14 cellular contexts compared by ENCODE assay signal in the genomic region with DNA sequence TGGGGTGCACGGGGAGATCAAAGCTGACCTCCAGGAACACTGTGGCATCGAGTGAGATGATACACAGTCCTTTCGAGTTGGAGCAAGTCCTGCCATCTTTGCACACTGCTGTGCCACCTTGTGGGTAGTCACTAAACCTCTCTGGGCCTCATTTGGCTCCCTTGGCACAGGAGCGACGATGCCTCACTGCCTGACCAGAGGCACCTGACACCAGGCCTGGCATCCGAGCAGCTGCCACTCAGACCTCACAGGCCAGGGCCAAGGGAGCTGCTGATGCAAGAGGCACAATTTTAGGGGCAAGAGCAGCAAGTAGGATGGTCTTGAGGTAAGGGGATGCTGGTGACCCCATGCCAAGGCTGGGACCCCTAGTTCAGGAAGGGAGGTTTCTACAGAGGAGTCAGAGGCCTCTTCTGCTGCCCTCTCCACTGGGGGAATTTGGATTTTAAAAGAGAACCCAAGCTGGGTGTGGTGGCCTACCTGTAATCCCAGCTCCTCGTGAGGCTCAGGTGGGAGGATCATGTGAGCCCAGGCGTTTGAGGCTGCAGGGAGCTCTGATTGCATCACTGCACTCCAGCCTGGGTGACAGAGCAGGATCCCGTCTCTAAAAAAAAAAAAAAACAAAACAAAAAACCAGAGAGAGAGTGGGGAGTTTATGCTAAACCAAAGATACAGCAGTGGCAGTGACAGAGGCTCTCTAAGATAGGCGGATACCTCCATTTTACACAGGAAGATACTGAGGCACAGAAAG. TPM values are rescaled to one million over a fixed set of nuclear protein-coding genes. Genes with fewer than 3 reads are reported as not detected.
DNase-seq lines count a peak whose midpoint lies in the region; ATAC-seq, FAIRE-seq and TF ChIP-seq lines count a peak whose summit lies in the region.
"Had no signal": no experiment of that assay in that cellular context is flagged by ENCODE, and none has a peak within 500 bp of the region (broad histone marks: within the 10 kb centered on the region; RNA-seq: fewer than 3 reads in every experiment).

No MANE protein-coding gene starts in this region.

- H3K27me3 ChIP-seq in H1 (replicated peaks in 1 of 4; ENCODE audit: control insufficient read depth in 3 of 4, extremely low read depth in 1 of 4, insufficient read depth in 3 of 4, low read length in 3 of 4) = no peaks in the 10 kb centered on the region; a peak in 1 of 7 replicates
- no peaks in the 10 kb centered on the region for H3K27me3 ChIP-seq in neuronal stem cell (ENCODE audit: control insufficient read depth in 3 of 3, insufficient read depth in 3 of 3, low read depth in 1 of 3, low read length in 3 of 3)

- no peak for FAIRE-seq in H1 (lab: Jason Lieb, UNC)
- FAIRE-seq: endothelial cell of umbilical vein, G401.6, small intestine had no signal

- H3K4me1 ChIP-seq in H1 (replicated peaks in 1 of 4; ENCODE audit: control insufficient read depth in 3 of 4, insufficient read depth in 4 of 4, low read length in 3 of 4) = peaks cover 0 to 29% (median 15%) of the 10 kb centered on the region in 4 experiments; a peak in 6 of 7 replicates
- peaks cover 21 to 28% of the 10 kb centered on the region in 2 donors for H3K4me1 ChIP-seq in neuronal stem cell (ENCODE audit: control insufficient read depth in 2 of 2, insufficient read depth in 1 of 2, low read depth in 1 of 2, low read length in 2 of 2)

- H4K91ac ChIP-seq in H1 (replicated peaks; ENCODE audit: insufficient read length, low read length) (no peak overlapping the region), neuronal stem cell (ENCODE audit: low read depth, low read length, poor library complexity) (no peak overlapping the region)

- H3K14ac ChIP-seq in H1 (ENCODE audit: insufficient read length) (no peak overlapping the region), neuronal stem cell (ENCODE audit: low read length) (no peak overlapping the region)

- H3K23me2 ChIP-seq in H1 (ENCODE audit: low read depth, low read length) = peaks cover 3% of the 10 kb centered on the region; the same call in 1 of the 2 replicates

- H3K4me2 ChIP-seq in H1 (ENCODE audit: insufficient read depth in 1 of 2, low read depth in 2 of 2, low read length in 2 of 2) (no peak overlapping the region), neuronal stem cell (ENCODE audit: insufficient read depth, low read length, poor library complexity, severe bottlenecking) (no peak overlapping the region)

- H4K8ac ChIP-seq in H1 (ENCODE audit: extremely low read depth, insufficient read depth, low read length) (no peak overlapping the region), neuronal stem cell (ENCODE audit: low read depth, low read length) (no peak overlapping the region)

- H3K4ac ChIP-seq in H1 (replicated peaks; ENCODE audit: insufficient read length, low read depth, low read length) (no peak overlapping the region), neuronal stem cell (ENCODE audit: low read length) (no peak overlapping the region)

- TF ChIP-seq CTCF in H1 (IDR thresholded peaks at IDR 0.05; ENCODE audit: control extremely low read depth in 1 of 3, insufficient read depth in 1 of 3, low read depth in 1 of 3, low read length in 3 of 3) = no peak

- intact Hi-C loops in left cardiac atrium (cut with DNase I) = no loop called here
- intact Hi-C loops in Right ventricle myocardium inferior (cut with DNase I) = no loop called here

- no peak overlapping the region for H3K23ac ChIP-seq in H1 (ENCODE audit: insufficient read length)
- no peak overlapping the region for H3K23ac ChIP-seq in neuronal stem cell (ENCODE audit: low read depth, low read length, poor library complexity)

- H3K27ac ChIP-seq in H1 (ENCODE audit: low read depth, low read length) (no peak overlapping the region), neuronal stem cell (replicated peaks; ENCODE audit: low read length) (no peak overlapping the region)

- H3K27me3 Mint-ChIP-seq in T-cell = no peaks in the 10 kb centered on the region

- no peaks in the 10 kb centered on the region for H4K20me1 ChIP-seq in H1 (replicated peaks in 1 of 2; ENCODE audit: control insufficient read depth in 1 of 2, insufficient read depth in 2 of 2, low read length in 2 of 2)

- CTCF ChIA-PET in H1 (lab: Charles Lee; ENCODE audit: partially characterized antibody) (interaction anchor here (0.9 to 10.1 kb wide), 6 partner anchors 9 to 27 kb away, joined by 3 to 79 read pairs (median 12); no protein-coding TSS in a partner anchor), T-cell (lab: Charles Lee) (interaction anchor here (0.6 to 0.9 kb wide), 4 partner anchors 24 to 115 kb away, joined by 3 read pairs; no protein-coding TSS in a partner anchor)

- no peak overlapping the region for H4K5ac ChIP-seq in H1 (ENCODE audit: insufficient read length, low read depth, low read length)

- no peaks in the 10 kb centered on the region for H3K79me1 ChIP-seq in H1 (ENCODE audit: low read depth, low read length)
- no peaks in the 10 kb centered on the region for H3K79me1 ChIP-seq in neuronal stem cell (ENCODE audit: low read depth, low read length)

- DNase-seq in left cardiac atrium = peak; percentile 6
- DNase-seq in Right ventricle myocardium inferior (ENCODE audit: missing footprints) = no peak
- DNase-seq in H1 (ENCODE audit: low read depth in 1 of 2, low spot score in 2 of 2) = no peak
- DNase-seq in neuronal stem cell (ENCODE audit: low spot score) = no peak
- no peak for DNase-seq in activated CD4-positive, CD25-positive, alpha-beta regulatory T cell (lab: John Stamatoyannopoulos, UW)
- DNase-seq in C1 segment of cervical spinal cord (lab: John Stamatoyannopoulos, UW) = no peak
- DNase-seq in T-cell = no peak
- DNase-seq: activated T-cell treated with anti-CD3 and anti-CD28 coated beads, Interleukin-2, amount 50 U/mL, for 1 hour; anterior cingulate cortex; SHP77 treated with DMSO at 0.1 percent for 48 hours had no signal

- no peak overlapping the region for H2AFZ ChIP-seq in H1 (ENCODE audit: low read length)
- peak overlapping the region; percentile 21 for H2AFZ ChIP-seq in neuronal stem cell (ENCODE audit: low read length)

- H3K9me3 Mint-ChIP-seq in T-cell = no peaks in the 10 kb centered on the region

- H2BK120ac ChIP-seq in H1 (replicated peaks; ENCODE audit: low read depth, low read length) (no peak overlapping the region), neuronal stem cell (ENCODE audit: low read depth, low read length) (peak overlapping the region; percentile 68)

- no peak for TF ChIP-seq POLR2A in H1 (IDR thresholded peaks at IDR 0.05; ENCODE audit: control extremely low read depth in 1 of 2, low read depth in 2 of 2, low read length in 2 of 2)

- H3K36me3 ChIP-seq in H1 (ENCODE audit: control insufficient read depth in 2 of 4, insufficient read depth in 4 of 4, low read length in 3 of 4) = no peaks in the 10 kb centered on the region
- no peaks in the 10 kb centered on the region for H3K36me3 ChIP-seq in neuronal stem cell (replicated peaks in 1 of 2; ENCODE audit: control insufficient read depth in 2 of 2, insufficient read depth in 2 of 2, low read length in 2 of 2)

- H3K4me3 ChIP-seq in H1 (ENCODE audit: extremely low read depth in 1 of 4, insufficient read depth in 2 of 4, low read depth in 3 of 4, low read length in 4 of 4) (no peak overlapping the region), neuronal stem cell (ENCODE audit: low read length in 2 of 2) (no peak overlapping the region)

- H2BK20ac ChIP-seq in H1 (ENCODE audit: low read length) = no peak overlapping the region

- TF ChIP-seq RAD21 in H1 (IDR thresholded peaks at IDR 0.05 in 1 of 2, conservative IDR thresholded peaks at IDR 0.05 in 1 of 2; ENCODE audit: low read depth in 2 of 2, low read length in 2 of 2) = no peak

- H3K36me3 Mint-ChIP-seq in T-cell = no peaks in the 10 kb centered on the region

- H2BK12ac ChIP-seq in H1 (ENCODE audit: low read depth, low read length) (no peak overlapping the region), neuronal stem cell (ENCODE audit: low read length) (peak overlapping the region; percentile 63)

- H2BK5ac ChIP-seq in H1 (ENCODE audit: low read depth, low read length) (no peak overlapping the region; the same call in 1 of the 2 replicates), neuronal stem cell (ENCODE audit: low read length) (peak overlapping the region; percentile 78)

- H3K4me3 Mint-ChIP-seq in T-cell = no peak overlapping the region

- no peak overlapping the region for H2AK5ac ChIP-seq in H1 (ENCODE audit: low read depth, low read length)
- peak overlapping the region; percentile 88 for H2AK5ac ChIP-seq in neuronal stem cell (ENCODE audit: low read depth, low read length)

- no peak for TF ChIP-seq EP300 in H1 (IDR thresholded peaks at IDR 0.05; ENCODE audit: borderline replicate concordance in 1 of 2, low read depth in 2 of 2, low read length in 2 of 2)

- H3K9ac ChIP-seq in H1 (replicated peaks in 1 of 4; ENCODE audit: extremely low read depth in 1 of 4, low read depth in 3 of 4, low read length in 3 of 4) (peak overlapping the region in 1 of 4 experiments; percentile 24; a peak in 1 of 7 replicates), neuronal stem cell (ENCODE audit: low read depth, low read length, poor library complexity) (no peak overlapping the region)

- no peak overlapping the region for H3K56ac ChIP-seq in H1 (replicated peaks; ENCODE audit: insufficient read length, low read depth, low read length)

- no peak for ATAC-seq in left cardiac atrium
- ATAC-seq in Right ventricle myocardium inferior = no peak
- ATAC-seq in T-cell (replicated peaks in 1 of 4) = no peak
- ATAC-seq in HG02840 (IDR thresholded peaks at IDR 0.05; ENCODE audit: low FRiP score, unreplicated experiment) = no peak

- H2BK15ac ChIP-seq in H1 (ENCODE audit: low read length) (no peak overlapping the region; the same call in 1 of the 2 replicates), neuronal stem cell (ENCODE audit: low read length) (peak overlapping the region; percentile 96)

- H3K27ac Mint-ChIP-seq in T-cell = no peak overlapping the region

- 85% methylated on average over 9 of the region's 10 CpGs; no CpG with 5 or more reads in 1 of the 2 experiments for WGBS in H1 (ENCODE audit: extremely low coverage in 1 of 2, insufficient coverage in 1 of 2, insufficient read length in 1 of 2, insufficient replicate concordance in 2 of 2, low coverage in 1 of 2, low lambda C conversion rate in 2 of 2, missing lambda C conversion rate in 1 of 2), 2 experiments
- no CpG with 5 or more reads among the region's 10 CpGs for WGBS in neuronal stem cell (ENCODE audit: extremely low coverage in 2 of 2, insufficient read length in 2 of 2, insufficient replicate concordance in 1 of 2), 2 donors

- no peaks in the 10 kb centered on the region for H3K79me2 ChIP-seq in H1 (ENCODE audit: control insufficient read depth in 1 of 2, insufficient read depth in 2 of 2, low read length in 2 of 2)

- peaks cover 0 to 9% (median 3%) of the 10 kb centered on the region in 3 donors for H3K4me1 Mint-ChIP-seq in T-cell

- H3K9me3 ChIP-seq in H1 (ENCODE audit: insufficient read depth in 2 of 2, low read depth in 1 of 2, low read length in 1 of 2) (no peaks in the 10 kb centered on the region), neuronal stem cell (replicated peaks in 1 of 2; ENCODE audit: control insufficient read depth in 2 of 2, insufficient read depth in 1 of 2, low read depth in 1 of 2, low read length in 2 of 2) (no peaks in the 10 kb centered on the region)

- POLR2A ChIA-PET in H1 (lab: Charles Lee; ENCODE audit: partially characterized antibody) = interaction anchor here (1.3 to 2.3 kb wide), 3 partner anchors 11 to 16 kb away, joined by 3 to 5 read pairs (median 4); no protein-coding TSS in a partner anchor
- POLR2A ChIA-PET in T-cell (lab: Charles Lee) = interaction anchor here in 1 of 2 donors (0.5 kb wide), 1 partner anchor 12 kb away, joined by 5 read pairs; no protein-coding TSS in a partner anchor

- H3K18ac ChIP-seq in H1 (ENCODE audit: extremely low read depth, low read length) (no peak overlapping the region; the same call in 1 of the 2 replicates), neuronal stem cell (ENCODE audit: low read length) (peak overlapping the region; percentile 59)

RNA-seq across cellular contexts. Expression of a gene that starts 6.7 kb away (rescaled TPM):
- total RNA-seq in left cardiac atrium (10 to 100 TPM; 22.9 to 41.9 TPM), Right ventricle myocardium inferior (23.1 TPM), T-cell (10 to 100 TPM in 4 of 5 donors, 1 to 10 TPM in 1; 7.8 to 91.7 (median 11.7) TPM)
- 0.78 and 1.3 TPM in 2 replicates for total RNA-seq in H1 (2021; fragmentation: NEBNext Ultra II Directional; extraction: Animal tissue kit (Norgen Biotek cat#: 25700))
- 2.6 and 2.9 TPM in 2 replicates for polyA plus RNA-seq in H1 (2011; rRNA removed)
- polyA plus RNA-seq in H1 (2011; cell fraction: cytosol; rRNA removed) = 1.3 TPM
- polyA plus RNA-seq in H1 (2011; cell fraction: nucleus; rRNA removed) = 1.6 TPM
- 0.99 to 2.2 TPM (median 1.4 TPM) in 4 replicates for polyA plus RNA-seq in H1 (2012, experiment 1 of 2)
- polyA plus RNA-seq in H1 (2012, experiment 2 of 2) = 1.4 TPM
- polyA plus RNA-seq in H1 (2013, experiment 1 of 2) = 2.8 TPM
- 3.7 TPM for polyA plus RNA-seq in H1 (2013, experiment 2 of 2)
- 1.2 and 1.7 TPM in 2 replicates for polyA minus RNA-seq in H1 (2011; rRNA and poly(A)+ RNA removed)
- polyA minus RNA-seq in H1 (2011; cell fraction: cytosol; rRNA and poly(A)+ RNA removed) = 0.81 TPM
- 3.1 TPM for polyA minus RNA-seq in H1 (2011; cell fraction: nucleus; rRNA and poly(A)+ RNA removed)
- polyA plus RNA-seq in neuronal stem cell (2013, experiment 1 of 2) = 127 TPM
- polyA plus RNA-seq in neuronal stem cell (2013, experiment 2 of 2) = 124 TPM

RNA-seq across cellular contexts. Expression of a gene that starts 46.4 kb away (rescaled TPM):
- total RNA-seq in left cardiac atrium (1 to 10 TPM in 1 of 2 donors, under 1 TPM in 1; 0.97 to 1.1 TPM), Right ventricle myocardium inferior (0.87 TPM), T-cell (1 to 10 TPM in 1 of 5 donors, under 1 TPM in 3, not detected in 1; 0.16 to 1.8 (median 0.40) TPM)
- total RNA-seq in H1 (2021; fragmentation: NEBNext Ultra II Directional; extraction: Animal tissue kit (Norgen Biotek cat#: 25700)) = 0.15 and 0.28 TPM in 2 replicates
- 0.94 and 0.98 TPM in 2 replicates for polyA plus RNA-seq in H1 (2011; rRNA removed)
- 1.00 TPM for polyA plus RNA-seq in H1 (2011; cell fraction: cytosol; rRNA removed)
- polyA plus RNA-seq in H1 (2011; cell fraction: nucleus; rRNA removed) = 0.87 TPM
- polyA plus RNA-seq in H1 (2012, experiment 1 of 2) = 0.64 to 1.4 TPM (median 0.87 TPM) in 4 replicates
- polyA plus RNA-seq in H1 (2012, experiment 2 of 2) = 0.42 TPM
- 0.20 TPM for polyA plus RNA-seq in H1 (2013, experiment 1 of 2)
- polyA plus RNA-seq in H1 (2013, experiment 2 of 2) = 0.52 TPM
- polyA minus RNA-seq in H1 (2011; rRNA and poly(A)+ RNA removed) = 0.59 and 0.69 TPM in 2 replicates
- polyA minus RNA-seq in H1 (2011; cell fraction: cytosol; rRNA and poly(A)+ RNA removed) = not detected
- 0.60 TPM for polyA minus RNA-seq in H1 (2011; cell fraction: nucleus; rRNA and poly(A)+ RNA removed)
- 0.25 TPM for polyA plus RNA-seq in neuronal stem cell (2013, experiment 1 of 2)
- 0.33 TPM for polyA plus RNA-seq in neuronal stem cell (2013, experiment 2 of 2)
- total RNA-seq: endothelial cell of umbilical vein had no signal
- polyA plus RNA-seq: endothelial cell of umbilical vein had no signal
